In the genomic region with DNA sequence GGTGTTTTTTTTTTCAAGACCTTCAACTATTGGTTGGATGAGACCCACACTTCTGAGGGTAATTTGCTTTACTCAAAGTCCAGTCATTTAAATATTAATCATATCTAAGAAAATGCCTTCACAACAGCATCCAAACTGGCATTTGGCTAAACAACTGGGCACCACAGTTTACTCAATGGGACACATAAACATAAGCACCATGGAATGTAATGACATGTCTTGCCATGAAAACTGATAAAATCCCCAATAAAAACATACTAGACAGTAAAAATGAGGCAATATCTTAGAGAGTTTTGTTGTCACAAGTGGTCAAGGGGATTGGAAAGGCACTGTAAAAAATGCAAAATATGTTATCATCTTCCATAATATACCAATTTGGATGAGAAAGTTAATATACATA, we compare ENCODE assay signal across 19 cellular contexts.
"Had no signal": no experiment of that assay in that cellular context is flagged by ENCODE, and none has a peak within 500 bp of the region (broad histone marks: within the 10 kb centered on the region; RNA-seq: fewer than 3 reads in every experiment).

No MANE protein-coding gene starts in this region.

- H3K36me3 Mint-ChIP-seq: natural killer cell; stimulated activated memory B cell treated with anti-CD40 and anti-IgM and Interleukin-4, amounts not matched to agents 10 μg/mL and 1 μg/mL and 100 μg/mL, for 72 hours had no signal

- H3K36me3 ChIP-seq: heart right ventricle, pancreas, spleen, tibial artery had no signal

- H3K27me3 Mint-ChIP-seq: progenitor cell of endocrine pancreas; stimulated activated memory B cell treated with anti-CD40 and anti-IgM and Interleukin-4, amounts not matched to agents 10 μg/mL and 1 μg/mL and 100 μg/mL, for 72 hours; stimulated activated naive CD8-positive, alpha-beta T cell treated with anti-CD3 and anti-CD28 coated beads, Interleukin-15, Interleukin-2, amounts not matched to agents 100 ng/mL and 50 ng/mL, for 24 hours had no signal

- H3K4me1 ChIP-seq: pancreas, spleen had no signal

- H3K9me3 ChIP-seq: heart right ventricle, mucosa of descending colon, pancreas, spleen, tibial artery had no signal

- H3K27ac Mint-ChIP-seq: natural killer cell; progenitor cell of endocrine pancreas; stimulated activated memory B cell treated with anti-CD40 and anti-IgM and Interleukin-4, amounts not matched to agents 10 μg/mL and 1 μg/mL and 100 μg/mL, for 72 hours; stimulated activated naive CD8-positive, alpha-beta T cell treated with anti-CD3 and anti-CD28 coated beads, Interleukin-15, Interleukin-2, amounts not matched to agents 100 ng/mL and 50 ng/mL, for 24 hours had no signal

- H3K4me3 ChIP-seq: coronary artery, heart right ventricle, mucosa of descending colon, pancreas, spleen, tibial artery had no signal

- H3K27ac ChIP-seq: coronary artery, heart right ventricle, pancreas, spleen, tibial artery had no signal

- H3K4me3 Mint-ChIP-seq: natural killer cell; neural crest cell; stimulated activated memory B cell treated with anti-CD40 and anti-IgM and Interleukin-4, amounts not matched to agents 10 μg/mL and 1 μg/mL and 100 μg/mL, for 72 hours; stimulated activated naive CD8-positive, alpha-beta T cell treated with anti-CD3 and anti-CD28 coated beads, Interleukin-15, Interleukin-2, amounts not matched to agents 100 ng/mL and 50 ng/mL, for 24 hours had no signal

- DNase-seq: effector CD8-positive, alpha-beta T cell; heart right ventricle; islet precursor cell; mammary epithelial cell; mucosa of descending colon; natural killer cell; pancreas; right cardiac atrium; spleen; stimulated activated CD4-positive, alpha-beta T cell treated with anti-CD3 and anti-CD28 coated beads, Interleukin-15, amount 100 ng/mL, for 24 hours; stimulated activated CD4-positive, alpha-beta T cell treated with anti-CD3 and anti-CD28 coated beads, Interleukin-1b, Interleukin-23, amount 100 ng/mL, for 48 hours; stimulated activated CD4-positive, alpha-beta T cell treated with anti-CD3 and anti-CD28 coated beads, Interleukin-4, amount 100 ng/mL, for 24 hours; tibial artery had no signal

- H3K9me3 Mint-ChIP-seq: neural crest cell; stimulated activated memory B cell treated with anti-CD40 and anti-IgM and Interleukin-4, amounts not matched to agents 10 μg/mL and 1 μg/mL and 100 μg/mL, for 72 hours; stimulated activated naive CD8-positive, alpha-beta T cell treated with anti-CD3 and anti-CD28 coated beads, Interleukin-15, Interleukin-2, amounts not matched to agents 100 ng/mL and 50 ng/mL, for 24 hours had no signal

- ATAC-seq: heart right ventricle; left lobe of liver; natural killer cell; pancreas; right cardiac atrium; stimulated activated memory B cell treated with anti-CD40 and anti-IgM and Interleukin-4, amounts not matched to agents 10 μg/mL and 1 μg/mL and 100 μg/mL, for 72 hours had no signal

- H3K27me3 ChIP-seq: heart right ventricle, spleen, tibial artery had no signal
